In the genomic region with DNA sequence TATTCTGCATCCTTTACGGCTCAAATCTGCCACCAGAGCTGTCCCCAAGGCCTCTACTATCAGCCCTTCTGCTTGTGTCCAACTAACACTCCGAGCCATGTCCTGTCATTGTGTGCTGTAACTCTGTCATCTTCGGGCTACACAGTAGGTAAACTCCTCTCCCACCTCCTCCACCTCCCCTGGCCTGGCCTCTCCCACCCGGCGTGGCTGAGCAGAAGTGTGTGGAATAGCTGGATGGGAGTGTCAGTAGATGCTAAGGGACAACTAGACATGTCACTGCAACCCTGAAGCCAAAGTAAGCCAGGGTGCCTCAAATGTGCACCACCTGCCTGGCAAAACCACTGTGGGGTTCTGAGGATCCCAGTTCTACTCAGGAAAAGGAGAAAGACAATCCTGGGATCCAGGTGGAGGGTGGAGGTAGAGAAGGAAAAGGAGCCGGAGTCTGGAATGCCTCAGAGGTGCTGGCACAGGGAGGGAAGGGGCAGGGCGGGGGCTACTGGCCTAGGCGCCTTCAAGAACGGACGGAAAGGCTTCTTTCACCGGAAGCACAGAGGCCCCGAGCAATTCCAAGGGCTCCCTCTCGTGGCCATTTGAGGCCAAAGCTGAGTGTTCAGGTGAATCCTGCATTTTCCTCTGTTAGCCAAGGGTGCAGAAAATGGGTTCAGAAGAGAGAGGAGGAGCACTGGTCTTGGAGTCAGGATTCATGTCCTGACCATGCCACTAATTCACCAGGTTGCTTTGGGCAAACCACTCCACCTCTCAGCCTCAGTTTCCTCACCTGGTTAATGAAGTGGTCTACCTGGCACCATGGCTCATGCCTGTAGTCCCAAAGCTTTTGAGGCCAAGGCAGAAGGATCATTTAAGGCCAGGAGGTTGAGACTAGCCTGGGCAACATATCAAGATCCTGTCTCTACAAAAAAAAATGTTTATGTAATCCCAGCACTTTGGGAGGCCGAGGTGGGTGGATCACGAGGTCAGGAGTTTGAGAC, we compare ENCODE assay signal across 9 cellular contexts. TPM values are rescaled to one million over a fixed set of nuclear protein-coding genes. Genes with fewer than 3 reads are reported as not detected.
A peak's percentile ranks its signal among the peaks of the same experiment; 100 is the strongest.
DNase-seq lines count a peak whose midpoint lies in the region; ATAC-seq, FAIRE-seq and TF ChIP-seq lines count a peak whose summit lies in the region.
"Had no signal": no experiment of that assay in that cellular context is flagged by ENCODE, and none has a peak within 500 bp of the region (broad histone marks: within the 10 kb centered on the region; RNA-seq: fewer than 3 reads in every experiment).

No MANE protein-coding gene starts in this region.

- H3K4me1 Mint-ChIP-seq in GM23338: peaks cover 16% of the 10 kb centered on the region; the same call in 2 of the 3 replicates

- POLR2A ChIA-PET in HepG2 (lab: Yijun Ruan, JAX): no interaction called here

- H3K36me3 Mint-ChIP-seq in GM23338 (ENCODE audit: low read depth): no peaks in the 10 kb centered on the region

- FAIRE-seq in HepG2 (lab: Jason Lieb, UNC): no peak

- CTCF ChIA-PET in HepG2 (lab: Yijun Ruan, JAX; ENCODE audit: low intra/inter-chr PET ratio, low total read pairs): interaction anchor here (2.7 kb wide), 1 partner anchor 251 kb away, joined by 17 read pairs; no protein-coding TSS in a partner anchor

- H3F3A ChIP-seq in GM23338 (replicated peaks; ENCODE audit: low read depth): no peaks in the 10 kb centered on the region

- no peak for TF ChIP-seq POLR2A in HepG2 (IDR thresholded peaks at IDR 0.05; ENCODE audit: insufficient read depth in 1 of 2, low read depth in 2 of 2, low read length in 2 of 2)

- H2AFZ ChIP-seq in GM23338 (peak overlapping the region; percentile 98), HepG2 (ENCODE audit: low read length) (no peak overlapping the region)

- DNase-seq in DMS 273 (lab: John Stamatoyannopoulos, UW; ENCODE audit: unreplicated experiment): peak; percentile 91
- peak; percentile 91 for DNase-seq in GM23338 (ENCODE audit: low spot score)
- peak; percentile 51 to 54 for DNase-seq in NCI-H1930 (lab: John Stamatoyannopoulos, UW)
- peak; percentile 41 for DNase-seq in UCSD-AML1 (lab: John Stamatoyannopoulos, UW; ENCODE audit: unreplicated experiment)
- peak; percentile 21 for DNase-seq in central memory CD4-positive, alpha-beta T cell
- DNase-seq in HepG2 (ENCODE audit: low spot score): peak; percentile 59
- peak; percentile 42 to 59 for DNase-seq in stimulated activated CD8-positive, alpha-beta memory T cell treated with anti-CD3 and anti-CD28 coated beads, Interleukin-2, amount 100 ng/mL, for 48 hours (ENCODE audit: low read depth in 2 of 2)

- H3K9me3 ChIP-seq in HepG2 (ENCODE audit: low read length): no peaks in the 10 kb centered on the region

- TF ChIP-seq EP300 in HepG2 (IDR thresholded peaks at IDR 0.05; ENCODE audit: low read depth in 2 of 2, low read length in 2 of 2) (no peak), HepG2 (CRISPR knock-in tag; IDR thresholded peaks at IDR 0.05; ENCODE audit: borderline replicate concordance) (no peak)

- no peak overlapping the region for H3K27ac Mint-ChIP-seq in GM23338
- H3K27ac Mint-ChIP-seq: stimulated activated naive CD8-positive, alpha-beta T cell treated with anti-CD3 and anti-CD28 coated beads, Interleukin-15, Interleukin-2, amounts not matched to agents 100 ng/mL and 50 ng/mL, for 24 hours had no signal

- no peaks in the 10 kb centered on the region; the same call in 1 of the 2 replicates for H3K4me1 ChIP-seq in GM23338 (ENCODE audit: insufficient read depth)
- peaks cover 99% of the 10 kb centered on the region for H3K4me1 ChIP-seq in HepG2 (ENCODE audit: insufficient read depth, low read length)

- peak; percentile 87 for ATAC-seq in GM23338
- ATAC-seq in HepG2: no peak
- no peak for ATAC-seq in GM18907 (IDR thresholded peaks at IDR 0.05; ENCODE audit: unreplicated experiment)

- H3K36me3 ChIP-seq in GM23338 (ENCODE audit: insufficient read depth): no peaks in the 10 kb centered on the region
- H3K36me3 ChIP-seq in HepG2 (replicated peaks in 1 of 2; ENCODE audit: control insufficient read depth in 1 of 2, insufficient read depth in 2 of 2, low read length in 2 of 2): no peaks in the 10 kb centered on the region

- 74% methylated on average over 15 of the region's 15 CpGs for WGBS in HepG2 (ENCODE audit: low lambda C conversion rate)

- no peak overlapping the region for H3K4me3 Mint-ChIP-seq in GM23338
- H3K4me3 Mint-ChIP-seq: stimulated activated naive CD8-positive, alpha-beta T cell treated with anti-CD3 and anti-CD28 coated beads, Interleukin-15, Interleukin-2, amounts not matched to agents 100 ng/mL and 50 ng/mL, for 24 hours had no signal

- H3K27me3 Mint-ChIP-seq in GM23338 (ENCODE audit: insufficient read depth, low read depth, poor library complexity): peaks cover 3% of the 10 kb centered on the region

- H3K4me3 ChIP-seq in GM23338: no peak overlapping the region
- no peak overlapping the region for H3K4me3 ChIP-seq in HepG2 (replicated peaks in 1 of 3; ENCODE audit: insufficient read depth in 1 of 3, low read depth in 2 of 3, low read length in 3 of 3)

- TF ChIP-seq RAD21 in HepG2 (CRISPR knock-in tag; IDR thresholded peaks at IDR 0.05): peak; percentile 54; the same call in 1 of the 2 replicates

- BruUV-seq in HepG2 (replicated peaks; lab: Mats Ljungman, UMichigan): no TSS peak

- peak overlapping the region; percentile 56 for H3K9ac ChIP-seq in HepG2 (ENCODE audit: insufficient read depth, low read depth, low read length)

- H3K9me2 ChIP-seq in GM23338 (ENCODE audit: insufficient read depth): no peaks in the 10 kb centered on the region; the same call in 1 of the 2 replicates

- H3K27me3 ChIP-seq in GM23338 (ENCODE audit: insufficient read depth) (no peaks in the 10 kb centered on the region), HepG2 (ENCODE audit: control insufficient read depth in 1 of 2, insufficient read depth in 2 of 2, low read length in 2 of 2) (no peaks in the 10 kb centered on the region)

- intact Hi-C loops in HepG2 (cut with micrococcal nuclease; ENCODE audit: unreplicated experiment): loop anchor here (5.0 kb wide), 1 partner anchor 799 kb away; no protein-coding TSS in a partner anchor

- 0 out of 2 replicates have a peak overlapping the region, but pooled peaks have one; percentile 48 for H3K4me2 ChIP-seq in GM23338
- peak overlapping the region; percentile 25 for H3K4me2 ChIP-seq in HepG2 (ENCODE audit: low read depth, low read length)

- H3K9me3 Mint-ChIP-seq in GM23338: no peaks in the 10 kb centered on the region; the same call in 2 of the 3 replicates
- H3K9me3 Mint-ChIP-seq: stimulated activated naive CD8-positive, alpha-beta T cell treated with anti-CD3 and anti-CD28 coated beads, Interleukin-15, Interleukin-2, amounts not matched to agents 100 ng/mL and 50 ng/mL, for 24 hours had no signal

- H3K27ac ChIP-seq in GM23338 (ENCODE audit: low read depth) (no peak overlapping the region), HepG2 (ENCODE audit: extremely low read length, insufficient read depth, low read length) (peak overlapping the region; percentile 81)

- H4K20me1 ChIP-seq in GM23338 (replicated peaks; ENCODE audit: insufficient read depth) (no peaks in the 10 kb centered on the region), HepG2 (ENCODE audit: insufficient read depth, low read length) (no peaks in the 10 kb centered on the region)

- peak; percentile 83 to 91 for TF ChIP-seq CTCF in GM23338 (conservative IDR thresholded peaks at IDR 0.05; ENCODE audit: low read depth in 2 of 2)
- TF ChIP-seq CTCF in HepG2 (CRISPR knock-in tag; IDR thresholded peaks at IDR 0.05): peak; percentile 74

- H3K79me2 ChIP-seq in GM23338 (replicated peaks; ENCODE audit: insufficient read depth) (no peaks in the 10 kb centered on the region), HepG2 (ENCODE audit: insufficient read depth, low read length) (no peaks in the 10 kb centered on the region)

- in situ Hi-C loops in HepG2 (cut with HindIII; ENCODE audit: extremely low pct_ligation_motif_present, low pct_unique_long_range_greater_than_20kb): loop anchor here (5.0 kb wide), 1 partner anchor 249 kb away; no protein-coding TSS in a partner anchor

TF ChIP-seq in GM23338, 12 proteins besides CTCF, POLR2A, EP300 and RAD21 (continues in another document):
- TF ChIP-seq EZH2phosphoT487 (IDR thresholded peaks at IDR 0.05; ENCODE audit: unreplicated experiment) (no peak), EZH2 (IDR thresholded peaks at IDR 0.05; ENCODE audit: low read depth, unreplicated experiment) (no peak)

RNA-seq across cellular contexts. Expression of a gene that starts 20.5 kb away (rescaled TPM):
- total RNA-seq in GM23338 (2014; rRNA removed; shearing (Covaris generic)): not detected in 2 replicates
- polyA plus RNA-seq in GM23338 (2016; fragmentation: Nextera tagmentation; extraction: Ambion mirVana) (not detected in 2 replicates), HepG2 (2011; rRNA removed) (0.80 and 1.1 TPM in 2 replicates)
- total RNA-seq in HepG2 (2016; rRNA removed; fragmentation: Illumina TruSeq; extraction: Trizol): 1.1 and 1.5 TPM in 2 replicates
- 0.18 and 0.51 TPM in 2 replicates for total RNA-seq in HepG2 (2016; cell fraction: cytosol; rRNA removed; fragmentation: Illumina TruSeq; extraction: Trizol; ENCODE audit: low read depth)
- total RNA-seq in HepG2 (2016; cell fraction: insoluble cytoplasmic fraction; rRNA removed; fragmentation: Illumina TruSeq; extraction: Trizol): 0.95 and 1.2 TPM in 2 replicates
- 1.1 and 1.4 TPM in 2 replicates for total RNA-seq in HepG2 (2016; cell fraction: membrane; rRNA removed; fragmentation: Illumina TruSeq; extraction: Trizol)
- total RNA-seq in HepG2 (2016; cell fraction: nucleus; rRNA removed; fragmentation: Illumina TruSeq; extraction: Trizol): 0.38 and 1.1 TPM in 2 replicates
- polyA plus RNA-seq in HepG2 (2011; cell fraction: cytosol; rRNA removed): 0.47 and 0.89 TPM in 2 replicates
- 0.45 and 0.61 TPM in 2 replicates for polyA plus RNA-seq in HepG2 (2011; cell fraction: nucleus; rRNA removed)
- polyA plus RNA-seq in HepG2 (2012): 0.69 and 0.97 TPM in 2 replicates
- polyA plus RNA-seq in HepG2 (2016; cell fraction: cytosol; fragmentation: Illumina TruSeq; extraction: Trizol; ENCODE audit: low read depth): 0.54 and 0.60 TPM in 2 replicates
- polyA plus RNA-seq in HepG2 (2016; cell fraction: insoluble cytoplasmic fraction; fragmentation: Illumina TruSeq; extraction: Trizol; ENCODE audit: low read depth): 1.4 and 1.8 TPM in 2 replicates
- 0.57 and 0.84 TPM in 2 replicates for polyA plus RNA-seq in HepG2 (2016; cell fraction: membrane; fragmentation: Illumina TruSeq; extraction: Trizol; ENCODE audit: low read depth)
- 1.6 and 2.1 TPM in 2 replicates for polyA plus RNA-seq in HepG2 (2016; cell fraction: nucleus; fragmentation: Illumina TruSeq; extraction: Trizol; ENCODE audit: insufficient read depth, low read depth)
- polyA minus RNA-seq in HepG2 (2011; rRNA and poly(A)+ RNA removed; ENCODE audit: low replicate concordance): 1.6 TPM in 1 of 2 replicates, not detected in the other
- polyA minus RNA-seq in HepG2 (2011; cell fraction: cytosol; rRNA and poly(A)+ RNA removed): not detected in 2 replicates
- not detected in 2 replicates for polyA minus RNA-seq in HepG2 (2011; cell fraction: nucleus; rRNA and poly(A)+ RNA removed)

Comparison
In these comparisons a context has a peak if more than half of its experiments do, and no peak if none do; other contexts are left out.
1. DNase-seq: peak in every context shown above with its lines; median percentile 91 in DMS 273; 91 in GM23338; 59 in HepG2; 52 in NCI-H1930; 50 in stimulated activated CD8-positive, alpha-beta memory T cell treated with anti-CD3 and anti-CD28 coated beads, Interleukin-2, amount 100 ng/mL, for 48 hours; 41 in UCSD-AML1; 21 in central memory CD4-positive, alpha-beta T cell.